ENCODE assay signal across 10 cellular contexts in genomic region chr1:231418101-231418740, GRCh38. TPM values are rescaled to one million over a fixed set of nuclear protein-coding genes. Genes with fewer than 3 reads are reported as not detected.
A peak's percentile ranks its signal among the peaks of the same experiment; 100 is the strongest.
DNase-seq lines count a peak whose midpoint lies in the region; ATAC-seq, FAIRE-seq and TF ChIP-seq lines count a peak whose summit lies in the region.
"Had no signal": no experiment of that assay in that cellular context is flagged by ENCODE, and none has a peak within 500 bp of the region (broad histone marks: within the 10 kb centered on the region; RNA-seq: fewer than 3 reads in every experiment).

No MANE protein-coding gene starts in this region.

- H3K9me3 ChIP-seq in keratinocyte (ENCODE audit: control insufficient read depth, low read depth, low read length) (no peaks in the 10 kb centered on the region), stomach smooth muscle (ENCODE audit: control insufficient read depth in 2 of 2, low read length in 2 of 2) (no peaks in the 10 kb centered on the region)
- H3K9me3 ChIP-seq: SJCRH30 had no signal

- peak overlapping the region; percentile 99 for H3K4me2 ChIP-seq in keratinocyte (ENCODE audit: control insufficient read depth, extremely low read depth, insufficient read depth, low read depth, low read length)

- no peaks in the 10 kb centered on the region for H3K27me3 ChIP-seq in keratinocyte (ENCODE audit: control insufficient read depth, extremely low read depth, insufficient read depth, low read length)
- no peaks in the 10 kb centered on the region for H3K27me3 ChIP-seq in stomach smooth muscle (ENCODE audit: control insufficient read depth in 1 of 2, insufficient read depth in 2 of 2, low read length in 2 of 2)
- H3K27me3 ChIP-seq: SJCRH30 had no signal

- H4K20me1 ChIP-seq in keratinocyte (ENCODE audit: control insufficient read depth, extremely low read depth, insufficient read depth, low read length) = peaks cover 2% of the 10 kb centered on the region

- FAIRE-seq in keratinocyte (lab: Jason Lieb, UNC) = no peak

- H3K4me3 ChIP-seq in keratinocyte (ENCODE audit: control insufficient read depth in 2 of 3, extremely low read depth in 1 of 3, insufficient read depth in 2 of 3, low read depth in 1 of 3, low read length in 3 of 3) = peak overlapping the region; percentile 88 to 95 (median 94)
- H3K4me3 ChIP-seq in stomach smooth muscle (ENCODE audit: low read length in 2 of 2) = peak overlapping the region; percentile 87 to 95

- no peak for TF ChIP-seq CTCF in keratinocyte (optimal IDR thresholded peaks at IDR 0.05 in 1 of 3, IDR thresholded peaks at IDR 0.05 in 1 of 3, conservative IDR thresholded peaks at IDR 0.05 in 1 of 3; ENCODE audit: extremely low read depth in 1 of 3, insufficient read depth in 2 of 3, low read length in 3 of 3)

- peaks cover 2% of the 10 kb centered on the region for H3K9me1 ChIP-seq in keratinocyte (ENCODE audit: control insufficient read depth, extremely low read depth, insufficient read depth, low read length)

- peaks cover 64% of the 10 kb centered on the region for H3K4me1 Mint-ChIP-seq in activated CD4-positive, alpha-beta T cell treated with anti-CD3 and anti-CD28 coated beads, Interleukin-2, amount 10 ng/mL, durations not matched to agents 24 days and 14 days
- H3K4me1 Mint-ChIP-seq in activated T-helper 17 cell treated with anti-CD3 and anti-CD28 coated beads, Interleukin-2, amount 50 U/mL, for 72 hours = peaks cover 41% of the 10 kb centered on the region

- peak overlapping the region; percentile 98 for H3K4me3 Mint-ChIP-seq in activated CD4-positive, alpha-beta T cell treated with anti-CD3 and anti-CD28 coated beads, Interleukin-2, amount 10 ng/mL, durations not matched to agents 24 days and 14 days
- H3K4me3 Mint-ChIP-seq in activated T-helper 17 cell treated with anti-CD3 and anti-CD28 coated beads, Interleukin-2, amount 50 U/mL, for 72 hours = peak overlapping the region; percentile 90

- no peak for ATAC-seq in activated T-helper 17 cell treated with anti-CD3 and anti-CD28 coated beads, Interleukin-2, amount 50 U/mL, for 72 hours (replicated peaks)
- ATAC-seq in GM19397 (IDR thresholded peaks at IDR 0.05; ENCODE audit: unreplicated experiment) (no peak), HG02973 (IDR thresholded peaks at IDR 0.05; ENCODE audit: unreplicated experiment) (no peak)

- H3K27ac ChIP-seq in keratinocyte (ENCODE audit: control insufficient read depth, insufficient read depth, low read length) (peak overlapping the region; percentile 57), stomach smooth muscle (ENCODE audit: low read length) (no peak overlapping the region)
- H3K27ac ChIP-seq: SJCRH30 had no signal

- dilution Hi-C loops in keratinocyte (cut with MboI; ENCODE audit: extremely low pct_ligation_motif_present, low sequenced_read_pairs) = no loop called here

- H3K4me1 ChIP-seq in keratinocyte (ENCODE audit: control insufficient read depth, extremely low read depth, insufficient read depth, low read length) = peaks cover 38% of the 10 kb centered on the region
- H3K4me1 ChIP-seq in stomach smooth muscle (ENCODE audit: control insufficient read depth, insufficient read depth, low read length) = peaks cover 5% of the 10 kb centered on the region

- H2AFZ ChIP-seq in keratinocyte (ENCODE audit: control insufficient read depth, low read length) = no peak overlapping the region

- H3K36me3 Mint-ChIP-seq in activated CD4-positive, alpha-beta T cell treated with anti-CD3 and anti-CD28 coated beads, Interleukin-2, amount 10 ng/mL, durations not matched to agents 24 days and 14 days (ENCODE audit: low read depth) = peaks cover 41% of the 10 kb centered on the region
- peaks cover 80% of the 10 kb centered on the region for H3K36me3 Mint-ChIP-seq in activated T-helper 17 cell treated with anti-CD3 and anti-CD28 coated beads, Interleukin-2, amount 50 U/mL, for 72 hours (ENCODE audit: low read depth)

- H3K36me3 ChIP-seq in keratinocyte (ENCODE audit: control insufficient read depth in 2 of 2, extremely low read depth in 1 of 2, insufficient read depth in 2 of 2, low read length in 2 of 2) = peaks cover 0 to 2% of the 10 kb centered on the region in 2 experiments
- no peaks in the 10 kb centered on the region for H3K36me3 ChIP-seq in stomach smooth muscle (ENCODE audit: control insufficient read depth in 2 of 2, insufficient read depth in 2 of 2, low read length in 2 of 2)
- H3K36me3 ChIP-seq: SJCRH30 had no signal

- no peak for DNase-seq in activated CD4-positive, alpha-beta T cell treated with anti-CD3 and anti-CD28 coated beads, Interleukin-2, amount 10 ng/mL, durations not matched to agents 24 days and 14 days
- no peak for DNase-seq in activated CD4-positive, alpha-beta T cell treated with anti-CD3 and anti-CD28 coated beads for 48 hours
- DNase-seq in keratinocyte (ENCODE audit: low read depth, low spot score) = no peak
- no peak for DNase-seq in ureter (ENCODE audit: low spot score)
- DNase-seq: anterior cingulate cortex, SJCRH30 had no signal

- no peaks in the 10 kb centered on the region for H3K9me3 Mint-ChIP-seq in activated CD4-positive, alpha-beta T cell treated with anti-CD3 and anti-CD28 coated beads, Interleukin-2, amount 10 ng/mL, durations not matched to agents 24 days and 14 days
- no peaks in the 10 kb centered on the region for H3K9me3 Mint-ChIP-seq in activated T-helper 17 cell treated with anti-CD3 and anti-CD28 coated beads, Interleukin-2, amount 50 U/mL, for 72 hours

- no peak overlapping the region for H3K27ac Mint-ChIP-seq in activated CD4-positive, alpha-beta T cell treated with anti-CD3 and anti-CD28 coated beads, Interleukin-2, amount 10 ng/mL, durations not matched to agents 24 days and 14 days
- peak overlapping the region; percentile 20 for H3K27ac Mint-ChIP-seq in activated T-helper 17 cell treated with anti-CD3 and anti-CD28 coated beads, Interleukin-2, amount 50 U/mL, for 72 hours

- H3K79me2 ChIP-seq in keratinocyte (ENCODE audit: control insufficient read depth, insufficient read depth, low read length) = peaks cover 83% of the 10 kb centered on the region

- peak overlapping the region; percentile 46 for H3K9ac ChIP-seq in keratinocyte (ENCODE audit: control insufficient read depth, extremely low read depth, insufficient read depth, low read length)
- H3K9ac ChIP-seq in stomach smooth muscle (ENCODE audit: low read length in 2 of 2) = peak overlapping the region in 1 of 2 donors; percentile 23

- intact Hi-C loops in activated CD4-positive, alpha-beta T cell treated with anti-CD3 and anti-CD28 coated beads, Interleukin-2, amount 10 ng/mL, durations not matched to agents 24 days and 14 days (cut with micrococcal nuclease) = no loop called here

- H3K27me3 Mint-ChIP-seq in activated CD4-positive, alpha-beta T cell treated with anti-CD3 and anti-CD28 coated beads, Interleukin-2, amount 10 ng/mL, durations not matched to agents 24 days and 14 days = no peaks in the 10 kb centered on the region
- H3K27me3 Mint-ChIP-seq in activated T-helper 17 cell treated with anti-CD3 and anti-CD28 coated beads, Interleukin-2, amount 50 U/mL, for 72 hours = no peaks in the 10 kb centered on the region

RNA-seq across cellular contexts. Expression of gene EGLN1, which starts 3.9 kb away (rescaled TPM):
- total RNA-seq in activated CD4-positive, alpha-beta T cell treated with anti-CD3 and anti-CD28 coated beads, Interleukin-2, amount 10 ng/mL, durations not matched to agents 24 days and 14 days = 21.4 and 23.9 TPM in 2 replicates
- total RNA-seq in activated T-helper 17 cell treated with anti-CD3 and anti-CD28 coated beads, Interleukin-2, amount 50 U/mL, for 72 hours = 10 to 100 TPM; 26.5 to 27.3 TPM
- polyA plus RNA-seq in keratinocyte = 15.5 to 34.1 TPM (median 17.6 TPM) in 3 replicates
- polyA plus RNA-seq in keratinocyte (2011; ENCODE audit: low read depth) = 12.7 TPM
- 17.4 and 40.9 TPM in 2 replicates for polyA plus RNA-seq in keratinocyte (2011; cell fraction: cytosol; rRNA removed)
- polyA plus RNA-seq in keratinocyte (2011; cell fraction: nucleus; rRNA removed) = 11.8 and 16.1 TPM in 2 replicates
- polyA plus RNA-seq in keratinocyte (2012; ENCODE audit: low replicate concordance) = 18.3 and 18.7 TPM in 2 replicates
- 2.9 to 44.8 TPM (median 15.0 TPM) in 3 replicates for polyA minus RNA-seq in keratinocyte
- polyA minus RNA-seq in keratinocyte (2011; cell fraction: cytosol; rRNA and poly(A)+ RNA removed) = 22.3 TPM
- 13.2 and 15.7 TPM in 2 replicates for polyA minus RNA-seq in keratinocyte (2011; cell fraction: nucleus; rRNA and poly(A)+ RNA removed)
- 30.3 TPM for total RNA-seq in ureter
